ENCODE assay signal across 33 cellular contexts in genomic region chr12:52771088-52771487, GRCh38. TPM values are rescaled to one million over a fixed set of nuclear protein-coding genes. Genes with fewer than 3 reads are reported as not detected.
DNase-seq lines count a peak whose midpoint lies in the region; ATAC-seq lines count a peak whose summit lies in the region.
"Had no signal": no experiment of that assay in that cellular context is flagged by ENCODE, and none has a peak within 500 bp of the region (broad histone marks: within the 10 kb centered on the region; RNA-seq: fewer than 3 reads in every experiment).

No MANE protein-coding gene starts in this region.

- no peak overlapping the region for H3K4me3 ChIP-seq in SJSA1
- H3K4me3 ChIP-seq: A549; BLaER1; BLaER1 treated with 17β-estradiol and CSF1 and Interleukin-3, amounts not matched to agents 10 nM and 100 nM had no signal

- peaks cover 32% of the 10 kb centered on the region for H3K9me3 ChIP-seq in SJSA1 (replicated peaks)
- H3K9me3 ChIP-seq: A549; BE2C; BLaER1; BLaER1 treated with 17β-estradiol and CSF1 and Interleukin-3, amounts not matched to agents 10 nM and 100 nM; Caco-2 had no signal

- intact Hi-C loops in posterior vena cava (cut with DNase I), result no loop called here

- no peaks in the 10 kb centered on the region for H3K4me1 ChIP-seq in SJSA1 (replicated peaks)
- H3K4me1 ChIP-seq: A549, BE2C, BLaER1, Caco-2 had no signal

- H3K27ac ChIP-seq in SJSA1, result no peak overlapping the region
- H3K27ac ChIP-seq: 22Rv1; A549; BLaER1; BLaER1 treated with 17β-estradiol and CSF1 and Interleukin-3, amounts not matched to agents 10 nM and 100 nM; C4-2B had no signal

- no peak for ATAC-seq in GM19351 (IDR thresholded peaks at IDR 0.05; ENCODE audit: unreplicated experiment)
- ATAC-seq: A549; CD8-positive, alpha-beta T cell had no signal

- H3K36me3 ChIP-seq in SJSA1, result no peaks in the 10 kb centered on the region
- H3K36me3 ChIP-seq: BE2C; BLaER1; BLaER1 treated with 17β-estradiol and CSF1 and Interleukin-3, amounts not matched to agents 10 nM and 100 nM had no signal

- peak; percentile 76 to 85 for DNase-seq in SJSA1 (ENCODE audit: low read depth in 1 of 2, low spot score in 2 of 2)
- DNase-seq in posterior vena cava (ENCODE audit: low spot score), result peak; percentile 25
- no peak for DNase-seq in NCI-H1930 (lab: John Stamatoyannopoulos, UW)
- DNase-seq: 8988T; ACHN; AML-193; BE2C; C1 segment of cervical spinal cord; Caco-2; Calu3; CD4-positive, alpha-beta memory T cell; CD4-positive, alpha-beta T cell; CD4-positive, CD25-positive, alpha-beta regulatory T cell; CD8-positive, alpha-beta memory T cell; CD8-positive, alpha-beta T cell; COR-L47; DMS 273 treated with DMSO at 0.1 percent for 48 hours; DMS153; DMS53; DMS79; DMS79 treated with DMSO at 0.1 percent for 48 hours; DND-41; EL had no signal

- peaks cover 98% of the 10 kb centered on the region for H3K27me3 ChIP-seq in SJSA1 (replicated peaks)
- H3K27me3 ChIP-seq: BLaER1; BLaER1 treated with 17β-estradiol and CSF1 and Interleukin-3, amounts not matched to agents 10 nM and 100 nM had no signal

RNA-seq across cellular contexts. Expression of gene KRT76, which starts 6.1 kb away (rescaled TPM):
- 0.21 TPM in 1 of 2 replicates, not detected in the other for total RNA-seq in SJSA1 (2014; rRNA removed; shearing (Covaris generic))
- not detected for total RNA-seq in posterior vena cava
- total RNA-seq: A172; A673; B cell; Caco-2; Calu3; CD4-positive, alpha-beta memory T cell; CD4-positive, alpha-beta T cell; CD4-positive, CD25-positive, alpha-beta regulatory T cell; CD8-positive, alpha-beta memory T cell; CD8-positive, alpha-beta T cell; Daoy had no signal

RNA-seq across cellular contexts. Expression of gene KRT3, which starts 24.8 kb away (rescaled TPM):
- total RNA-seq in SJSA1 (2014; rRNA removed; shearing (Covaris generic)), result 0.08 TPM in 1 of 2 replicates, not detected in the other
- not detected for total RNA-seq in posterior vena cava
- total RNA-seq: A172; A673; B cell; Caco-2; Calu3; CD4-positive, alpha-beta memory T cell; CD4-positive, alpha-beta T cell; CD4-positive, CD25-positive, alpha-beta regulatory T cell; CD8-positive, alpha-beta memory T cell; CD8-positive, alpha-beta T cell; Daoy had no signal

RNA-seq across cellular contexts. Expression of gene KRT4, which starts 42.8 kb away (rescaled TPM):
- total RNA-seq in SJSA1 (2014; rRNA removed; shearing (Covaris generic)), result not detected in 2 replicates
- not detected for total RNA-seq in posterior vena cava
- total RNA-seq: A172; A673; B cell; Calu3; CD4-positive, alpha-beta memory T cell; CD4-positive, alpha-beta T cell; CD4-positive, CD25-positive, alpha-beta regulatory T cell; CD8-positive, alpha-beta memory T cell; CD8-positive, alpha-beta T cell; Daoy had no signal

Comparison
In these comparisons a context has a peak if more than half of its experiments do, and no peak if none do; other contexts are left out.
1. DNase-seq: peak in SJSA1 (2 of 2) and posterior vena cava (single experiment); none in NCI-H1930 (0 of 2).